In genomic region chr1:52123622-52124021, GRCh38 we compare ENCODE assay signal across 32 cellular contexts.
"Had no signal": no experiment of that assay in that cellular context is flagged by ENCODE, and none has a peak within 500 bp of the region (broad histone marks: within the 10 kb centered on the region; RNA-seq: fewer than 3 reads in every experiment).

No MANE protein-coding gene starts in this region.

- H3K9me3 ChIP-seq: MG63, Peyer's patch, SJSA1, SK-N-SH had no signal

- H3K9ac ChIP-seq: SK-N-SH had no signal

- ATAC-seq: PC-3 had no signal

- DNase-seq: Kasumi-1, MG63, NCI-H1048, NCI-H1092 treated with DMSO at 0.1 percent for 48 hours, NCI-H1105 treated with DMSO at 0.1 percent for 48 hours, NCI-H1417, NCI-H1436, NCI-H146, NCI-H1694, NCI-H187, NCI-H1930, NCI-H2029 treated with DMSO at 0.1 percent for 48 hours, NCI-H2081 treated with DMSO at 0.1 percent for 48 hours, NCI-H2107, NCI-H2171, NCI-H226, NCI-H446 treated with DMSO at 0.1 percent for 48 hours, NCI-H510A, NCI-H524, NCI-H526, NCI-H69, NCI-H748 treated with DMSO at 0.1 percent for 48 hours, NCI-H82, OCI-M1, PC-3, Peyer's patch, Right ventricle myocardium superior, RPMI8226, SHP77 treated with DMSO at 0.1 percent for 48 hours, SK-N-SH, SW 1271 had no signal

- H3K4me3 ChIP-seq: MG63, Peyer's patch, SJSA1 had no signal

- H3K36me3 ChIP-seq: MG63, Peyer's patch, SJSA1 had no signal

- H3K27ac ChIP-seq: SJSA1 had no signal

- H3K27me3 ChIP-seq: Peyer's patch had no signal

- H3K4me2 ChIP-seq: SK-N-SH had no signal

- H3K4me1 ChIP-seq: SJSA1 had no signal
